Comparison of ENCODE assay signal across 8 cellular contexts in genomic region chr5:112862085-112862484, GRCh38. TPM values are rescaled to one million over a fixed set of nuclear protein-coding genes. Genes with fewer than 3 reads are reported as not detected.
DNase-seq lines count a peak whose midpoint lies in the region; ATAC-seq and TF ChIP-seq lines count a peak whose summit lies in the region.

No MANE protein-coding gene starts in this region.

- H3K36me3 ChIP-seq in HUES48 (ENCODE audit: control insufficient read depth, insufficient read depth, low read length) (peaks cover 43% of the 10 kb centered on the region), mucosa of stomach (ENCODE audit: control insufficient read depth, insufficient read depth, low read length) (peaks cover 7% of the 10 kb centered on the region)

- H3K27me3 ChIP-seq in HUES48 (ENCODE audit: control insufficient read depth, insufficient read depth, low read length) = no peaks in the 10 kb centered on the region
- no peaks in the 10 kb centered on the region for H3K27me3 ChIP-seq in mucosa of stomach (ENCODE audit: control insufficient read depth, insufficient read depth, low read length)

- H3K4me1 ChIP-seq in HUES48 (ENCODE audit: control insufficient read depth, insufficient read depth, low read length) (peaks cover 6% of the 10 kb centered on the region; the same call in 1 of the 2 replicates), mucosa of stomach (ENCODE audit: control insufficient read depth, insufficient read depth, low read length) (peaks cover 16% of the 10 kb centered on the region)

- peak overlapping the region; percentile 88 for H3K4me3 Mint-ChIP-seq in MCF 10A (ENCODE audit: unreplicated experiment)

- H3K27ac ChIP-seq in HUES48 (ENCODE audit: low read depth, low read length) = no peak overlapping the region

- POLR2A ChIA-PET in MCF 10A (lab: Yijun Ruan, JAX) = interaction anchor here (1.2 to 2.8 kb wide), 6 partner anchors 10 to 124 kb away, joined by 3 to 21 read pairs (median 12); partner anchors contain the start of genes APC and REEP5

- peak overlapping the region; percentile 85 for H3K4me3 ChIP-seq in AG09309 (ENCODE audit: control insufficient read depth, low read depth, low read length)
- peak overlapping the region; percentile 91 for H3K4me3 ChIP-seq in HUES48 (ENCODE audit: low read depth, low read length)
- H3K4me3 ChIP-seq in mucosa of stomach (ENCODE audit: low read length) = peak overlapping the region; percentile 93

- H3K4me1 Mint-ChIP-seq in MCF 10A (ENCODE audit: insufficient read depth, unreplicated experiment) = peaks cover 13% of the 10 kb centered on the region

- no peaks in the 10 kb centered on the region for H3K9me3 ChIP-seq in HUES48 (ENCODE audit: control insufficient read depth, insufficient read depth, low read length)
- no peaks in the 10 kb centered on the region for H3K9me3 ChIP-seq in mucosa of stomach (ENCODE audit: control insufficient read depth, low read length)

- BruUV-seq in MCF 10A (replicated peaks; lab: Mats Ljungman, UMichigan) = no TSS peak

- TF ChIP-seq CTCF in AG09309 (IDR thresholded peaks at IDR 0.05; ENCODE audit: control insufficient read depth, insufficient read depth, low read depth, low read length, missing control alignments) (no peak), MCF 10A (IDR thresholded peaks at IDR 0.05; ENCODE audit: unreplicated experiment) (no peak), omental fat pad (IDR thresholded peaks at IDR 0.05) (no peak)

- CTCF ChIA-PET in MCF 10A (lab: Yijun Ruan, JAX) = no interaction called here

- H3K27me3 Mint-ChIP-seq in MCF 10A (ENCODE audit: insufficient read depth, unreplicated experiment) = peaks cover 14% of the 10 kb centered on the region

- no peaks in the 10 kb centered on the region for H3K9me3 Mint-ChIP-seq in MCF 10A (ENCODE audit: unreplicated experiment)

- H3K9ac ChIP-seq in HUES48 (ENCODE audit: low read depth, low read length) = peak overlapping the region; percentile 87; the same call in 1 of the 2 replicates
- H3K9ac ChIP-seq in mucosa of stomach (ENCODE audit: low read length) = peak overlapping the region; percentile 96

- DNase-seq in AG09309 (ENCODE audit: low read depth) (no peak), MCF 10A (ENCODE audit: unreplicated experiment) (no peak), mucosa of gallbladder (ENCODE audit: low spot score) (no peak), omental fat pad (ENCODE audit: low spot score) (no peak)
- DNase-seq in stimulated activated CD4-positive, alpha-beta T cell treated with anti-CD3 and anti-CD28 coated beads, Interleukin-4, amount 100 ng/mL, for 1 hour = no peak

- H3K36me3 Mint-ChIP-seq in MCF 10A (ENCODE audit: insufficient read depth, unreplicated experiment) = peaks cover 46% of the 10 kb centered on the region

- H3K27ac Mint-ChIP-seq in MCF 10A (ENCODE audit: low read depth, unreplicated experiment) = peak overlapping the region; percentile 94

- intact Hi-C loops in MCF 10A (cut with micrococcal nuclease) = loop anchor here (5.0 kb wide), 3 partner anchors 60 to 115 kb away; partner anchors contain the start of genes DCP2 and REEP5

- ATAC-seq in omental fat pad (ENCODE audit: low FRiP score) (no peak), HG03039 (IDR thresholded peaks at IDR 0.05; ENCODE audit: unreplicated experiment) (no peak)

RNA-seq across cellular contexts. Expression of gene SRP19, which starts 1.0 kb away (rescaled TPM):
- total RNA-seq in MCF 10A (2022) = 88.9 and 99.6 TPM in 2 replicates
- total RNA-seq in mucosa of gallbladder = 31.8 TPM
- total RNA-seq in omental fat pad = 10 to 100 TPM; 38.6 to 95.2 (median 63.8) TPM

RNA-seq across cellular contexts. Expression of gene REEP5, which starts 59.9 kb away (rescaled TPM):
- total RNA-seq in MCF 10A (2022) = 64.8 and 65.2 TPM in 2 replicates
- 104 TPM for total RNA-seq in mucosa of gallbladder
- total RNA-seq in omental fat pad = 10 to 100 TPM; 74.2 to 90.1 (median 81.9) TPM
